ENCODE assay signal across 8 cellular contexts in genomic region chr4:173332963-173333657, GRCh38. TPM values are rescaled to one million over a fixed set of nuclear protein-coding genes. Genes with fewer than 3 reads are reported as not detected.
A peak's percentile ranks its signal among the peaks of the same experiment; 100 is the strongest.
DNase-seq lines count a peak whose midpoint lies in the region; ATAC-seq and TF ChIP-seq lines count a peak whose summit lies in the region.

No MANE protein-coding gene starts in this region.

- no peaks in the 10 kb centered on the region for H3F3A ChIP-seq in Loucy (ENCODE audit: low read depth)

- peak overlapping the region; percentile 84 for H3K4me2 ChIP-seq in Loucy (ENCODE audit: low read depth, low read length, poor library complexity, severe bottlenecking)

- POLR2A ChIA-PET in CD8-positive, alpha-beta memory T cell (lab: Charles Lee) = interaction anchor here (0.8 to 6.8 kb wide), 6 partner anchors 11 to 46 kb away, joined by 3 to 206 read pairs (median 4); partner anchors contain the start of gene SAP30

- peaks cover 50% of the 10 kb centered on the region for H4K20me1 ChIP-seq in Loucy (ENCODE audit: insufficient read depth, low read length, poor library complexity, severe bottlenecking)

- H3K9ac ChIP-seq in Loucy (ENCODE audit: low read depth, low read length, poor library complexity, severe bottlenecking) = peak overlapping the region; percentile 100

- ATAC-seq in activated naive CD8-positive, alpha-beta T cell treated with anti-CD3 and anti-CD28 coated beads, Interleukin-2, amount 50 U/mL, for 24 hours = no peak
- no peak for ATAC-seq in stimulated activated effector memory CD8-positive, alpha-beta T cell treated with anti-CD3 and anti-CD28 coated beads, Interleukin-12 subunit alpha, Interleukin-12 subunit beta, amount 100 ng/mL, for 72 hours
- ATAC-seq in GM21737 (IDR thresholded peaks at IDR 0.05; ENCODE audit: unreplicated experiment) = no peak

- H3K4me1 Mint-ChIP-seq in CD8-positive, alpha-beta memory T cell = peaks cover 27 to 44% (median 39%) of the 10 kb centered on the region in 3 donors
- H3K4me1 Mint-ChIP-seq in activated naive CD8-positive, alpha-beta T cell treated with anti-CD3 and anti-CD28 coated beads, Interleukin-2, amount 50 U/mL, for 24 hours = peaks cover 28% of the 10 kb centered on the region
- peaks cover 26% of the 10 kb centered on the region for H3K4me1 Mint-ChIP-seq in stimulated activated effector memory CD8-positive, alpha-beta T cell treated with anti-CD3 and anti-CD28 coated beads, Interleukin-12 subunit alpha, Interleukin-12 subunit beta, amount 100 ng/mL, for 72 hours

- CTCF ChIA-PET in CD8-positive, alpha-beta memory T cell (lab: Charles Lee) = interaction anchor here (0.8 to 3.7 kb wide), 8 partner anchors 14 to 161 kb away, joined by 3 to 39 read pairs (median 4); partner anchors contain the start of gene SAP30

- peak overlapping the region; percentile 94 to 98 (median 97) for H3K4me3 Mint-ChIP-seq in CD8-positive, alpha-beta memory T cell
- peak overlapping the region; percentile 97 for H3K4me3 Mint-ChIP-seq in activated naive CD8-positive, alpha-beta T cell treated with anti-CD3 and anti-CD28 coated beads, Interleukin-2, amount 50 U/mL, for 24 hours
- peak overlapping the region; percentile 98 for H3K4me3 Mint-ChIP-seq in stimulated activated effector memory CD8-positive, alpha-beta T cell treated with anti-CD3 and anti-CD28 coated beads, Interleukin-12 subunit alpha, Interleukin-12 subunit beta, amount 100 ng/mL, for 72 hours

- no peak for TF ChIP-seq CTCF in Loucy (conservative IDR thresholded peaks at IDR 0.05; ENCODE audit: low read length)

- H3K27me3 Mint-ChIP-seq in CD8-positive, alpha-beta memory T cell = peaks cover 0 to 4% of the 10 kb centered on the region in 2 donors
- H3K27me3 Mint-ChIP-seq in activated naive CD8-positive, alpha-beta T cell treated with anti-CD3 and anti-CD28 coated beads, Interleukin-2, amount 50 U/mL, for 24 hours = peaks cover 12% of the 10 kb centered on the region

- H3K4me1 ChIP-seq in CD8-positive, alpha-beta memory T cell (ENCODE audit: insufficient read depth, low read length) = peaks cover 22% of the 10 kb centered on the region
- H3K4me1 ChIP-seq in Loucy (ENCODE audit: insufficient read depth, low read length, poor library complexity, severe bottlenecking) = peaks cover 55% of the 10 kb centered on the region

- peak overlapping the region; percentile 98 for H3K27ac ChIP-seq in CD8-positive, alpha-beta memory T cell (ENCODE audit: low read depth, low read length)

- peak overlapping the region; percentile 80 for H3K4me3 ChIP-seq in CD8-positive, alpha-beta memory T cell (ENCODE audit: low read length)
- H3K4me3 ChIP-seq in Loucy (ENCODE audit: low read length, poor library complexity, severe bottlenecking) = peak overlapping the region; percentile 99

- no peaks in the 10 kb centered on the region for H3K36me3 ChIP-seq in CD8-positive, alpha-beta memory T cell (ENCODE audit: insufficient read depth, low read length)
- H3K36me3 ChIP-seq in Loucy (ENCODE audit: insufficient read depth, low read length) = peaks cover 51% of the 10 kb centered on the region

- DNase-seq in CD8-positive, alpha-beta memory T cell = peak in 2 of 5 donors; percentile 6 to 49
- no peak for DNase-seq in activated naive CD8-positive, alpha-beta T cell treated with anti-CD3 and anti-CD28 coated beads, Interleukin-2, amount 50 U/mL, for 24 hours
- DNase-seq in iris pigment epithelial cell (ENCODE audit: low read depth) (peak; percentile 15), NCI-H187 treated with DMSO at 0.1 percent for 48 hours (lab: John Stamatoyannopoulos, UW) (no peak), middle frontal gyrus (ENCODE audit: extremely low spot score, low spot score) (no peak)
- DNase-seq in stimulated activated effector memory CD8-positive, alpha-beta T cell treated with anti-CD3 and anti-CD28 coated beads, Interleukin-12 subunit alpha, Interleukin-12 subunit beta, amount 100 ng/mL, for 72 hours (ENCODE audit: low spot score in 2 of 2) = peak in 1 of 2 donors; percentile 70

- no peaks in the 10 kb centered on the region for H3K9me3 ChIP-seq in CD8-positive, alpha-beta memory T cell (ENCODE audit: low read length)
- H3K9me3 ChIP-seq in Loucy (ENCODE audit: insufficient read depth, low read depth, low read length) = no peaks in the 10 kb centered on the region

- no peaks in the 10 kb centered on the region for H3K9me3 Mint-ChIP-seq in CD8-positive, alpha-beta memory T cell
- no peaks in the 10 kb centered on the region for H3K9me3 Mint-ChIP-seq in activated naive CD8-positive, alpha-beta T cell treated with anti-CD3 and anti-CD28 coated beads, Interleukin-2, amount 50 U/mL, for 24 hours
- no peaks in the 10 kb centered on the region for H3K9me3 Mint-ChIP-seq in stimulated activated effector memory CD8-positive, alpha-beta T cell treated with anti-CD3 and anti-CD28 coated beads, Interleukin-12 subunit alpha, Interleukin-12 subunit beta, amount 100 ng/mL, for 72 hours

- no peak overlapping the region for H2AFZ ChIP-seq in Loucy (ENCODE audit: low read length)

- peaks cover 92% of the 10 kb centered on the region for H3K79me2 ChIP-seq in Loucy (ENCODE audit: insufficient read depth, low read length)

- no peaks in the 10 kb centered on the region for H3K27me3 ChIP-seq in CD8-positive, alpha-beta memory T cell (ENCODE audit: insufficient read depth, low read length, poor library complexity, severe bottlenecking)
- H3K27me3 ChIP-seq in Loucy (ENCODE audit: insufficient read depth, low read length, poor library complexity, severe bottlenecking) = peaks cover 12% of the 10 kb centered on the region

- peak overlapping the region; percentile 86 to 95 (median 94) for H3K27ac Mint-ChIP-seq in CD8-positive, alpha-beta memory T cell
- peak overlapping the region; percentile 97 for H3K27ac Mint-ChIP-seq in activated naive CD8-positive, alpha-beta T cell treated with anti-CD3 and anti-CD28 coated beads, Interleukin-2, amount 50 U/mL, for 24 hours
- peak overlapping the region; percentile 99 for H3K27ac Mint-ChIP-seq in stimulated activated effector memory CD8-positive, alpha-beta T cell treated with anti-CD3 and anti-CD28 coated beads, Interleukin-12 subunit alpha, Interleukin-12 subunit beta, amount 100 ng/mL, for 72 hours

- H3K36me3 Mint-ChIP-seq in CD8-positive, alpha-beta memory T cell = peaks cover 0 to 57% (median 4%) of the 10 kb centered on the region in 3 donors
- H3K36me3 Mint-ChIP-seq in activated naive CD8-positive, alpha-beta T cell treated with anti-CD3 and anti-CD28 coated beads, Interleukin-2, amount 50 U/mL, for 24 hours (ENCODE audit: low read depth) = peaks cover 42% of the 10 kb centered on the region
- peaks cover 75% of the 10 kb centered on the region for H3K36me3 Mint-ChIP-seq in stimulated activated effector memory CD8-positive, alpha-beta T cell treated with anti-CD3 and anti-CD28 coated beads, Interleukin-12 subunit alpha, Interleukin-12 subunit beta, amount 100 ng/mL, for 72 hours

- H3K9me2 ChIP-seq in Loucy (replicated peaks; ENCODE audit: low read depth, low read length) = no peaks in the 10 kb centered on the region

RNA-seq across cellular contexts. Expression of gene HMGB2, which starts 1.0 kb away (rescaled TPM):
- 100 to 1,000 TPM; 341 to 342 TPM for total RNA-seq in CD8-positive, alpha-beta memory T cell
- polyA plus RNA-seq in CD8-positive, alpha-beta memory T cell = 212 TPM

RNA-seq across cellular contexts. Expression of gene SAP30, which starts 37.6 kb away (rescaled TPM):
- total RNA-seq in CD8-positive, alpha-beta memory T cell = 10 to 100 TPM; 24.8 to 25.3 TPM
- 10.0 TPM for polyA plus RNA-seq in CD8-positive, alpha-beta memory T cell
